Comparison of ENCODE assay signal across 1 cellular context in genomic region chr10:129898701-129899563, GRCh38.
TF ChIP-seq lines count a peak whose summit lies in the region.

No MANE protein-coding gene starts in this region.

TF ChIP-seq in GM23338, 12 proteins besides CTCF, POLR2A, EP300 and RAD21 (continued from another document):
- TF ChIP-seq, protein P1, sequence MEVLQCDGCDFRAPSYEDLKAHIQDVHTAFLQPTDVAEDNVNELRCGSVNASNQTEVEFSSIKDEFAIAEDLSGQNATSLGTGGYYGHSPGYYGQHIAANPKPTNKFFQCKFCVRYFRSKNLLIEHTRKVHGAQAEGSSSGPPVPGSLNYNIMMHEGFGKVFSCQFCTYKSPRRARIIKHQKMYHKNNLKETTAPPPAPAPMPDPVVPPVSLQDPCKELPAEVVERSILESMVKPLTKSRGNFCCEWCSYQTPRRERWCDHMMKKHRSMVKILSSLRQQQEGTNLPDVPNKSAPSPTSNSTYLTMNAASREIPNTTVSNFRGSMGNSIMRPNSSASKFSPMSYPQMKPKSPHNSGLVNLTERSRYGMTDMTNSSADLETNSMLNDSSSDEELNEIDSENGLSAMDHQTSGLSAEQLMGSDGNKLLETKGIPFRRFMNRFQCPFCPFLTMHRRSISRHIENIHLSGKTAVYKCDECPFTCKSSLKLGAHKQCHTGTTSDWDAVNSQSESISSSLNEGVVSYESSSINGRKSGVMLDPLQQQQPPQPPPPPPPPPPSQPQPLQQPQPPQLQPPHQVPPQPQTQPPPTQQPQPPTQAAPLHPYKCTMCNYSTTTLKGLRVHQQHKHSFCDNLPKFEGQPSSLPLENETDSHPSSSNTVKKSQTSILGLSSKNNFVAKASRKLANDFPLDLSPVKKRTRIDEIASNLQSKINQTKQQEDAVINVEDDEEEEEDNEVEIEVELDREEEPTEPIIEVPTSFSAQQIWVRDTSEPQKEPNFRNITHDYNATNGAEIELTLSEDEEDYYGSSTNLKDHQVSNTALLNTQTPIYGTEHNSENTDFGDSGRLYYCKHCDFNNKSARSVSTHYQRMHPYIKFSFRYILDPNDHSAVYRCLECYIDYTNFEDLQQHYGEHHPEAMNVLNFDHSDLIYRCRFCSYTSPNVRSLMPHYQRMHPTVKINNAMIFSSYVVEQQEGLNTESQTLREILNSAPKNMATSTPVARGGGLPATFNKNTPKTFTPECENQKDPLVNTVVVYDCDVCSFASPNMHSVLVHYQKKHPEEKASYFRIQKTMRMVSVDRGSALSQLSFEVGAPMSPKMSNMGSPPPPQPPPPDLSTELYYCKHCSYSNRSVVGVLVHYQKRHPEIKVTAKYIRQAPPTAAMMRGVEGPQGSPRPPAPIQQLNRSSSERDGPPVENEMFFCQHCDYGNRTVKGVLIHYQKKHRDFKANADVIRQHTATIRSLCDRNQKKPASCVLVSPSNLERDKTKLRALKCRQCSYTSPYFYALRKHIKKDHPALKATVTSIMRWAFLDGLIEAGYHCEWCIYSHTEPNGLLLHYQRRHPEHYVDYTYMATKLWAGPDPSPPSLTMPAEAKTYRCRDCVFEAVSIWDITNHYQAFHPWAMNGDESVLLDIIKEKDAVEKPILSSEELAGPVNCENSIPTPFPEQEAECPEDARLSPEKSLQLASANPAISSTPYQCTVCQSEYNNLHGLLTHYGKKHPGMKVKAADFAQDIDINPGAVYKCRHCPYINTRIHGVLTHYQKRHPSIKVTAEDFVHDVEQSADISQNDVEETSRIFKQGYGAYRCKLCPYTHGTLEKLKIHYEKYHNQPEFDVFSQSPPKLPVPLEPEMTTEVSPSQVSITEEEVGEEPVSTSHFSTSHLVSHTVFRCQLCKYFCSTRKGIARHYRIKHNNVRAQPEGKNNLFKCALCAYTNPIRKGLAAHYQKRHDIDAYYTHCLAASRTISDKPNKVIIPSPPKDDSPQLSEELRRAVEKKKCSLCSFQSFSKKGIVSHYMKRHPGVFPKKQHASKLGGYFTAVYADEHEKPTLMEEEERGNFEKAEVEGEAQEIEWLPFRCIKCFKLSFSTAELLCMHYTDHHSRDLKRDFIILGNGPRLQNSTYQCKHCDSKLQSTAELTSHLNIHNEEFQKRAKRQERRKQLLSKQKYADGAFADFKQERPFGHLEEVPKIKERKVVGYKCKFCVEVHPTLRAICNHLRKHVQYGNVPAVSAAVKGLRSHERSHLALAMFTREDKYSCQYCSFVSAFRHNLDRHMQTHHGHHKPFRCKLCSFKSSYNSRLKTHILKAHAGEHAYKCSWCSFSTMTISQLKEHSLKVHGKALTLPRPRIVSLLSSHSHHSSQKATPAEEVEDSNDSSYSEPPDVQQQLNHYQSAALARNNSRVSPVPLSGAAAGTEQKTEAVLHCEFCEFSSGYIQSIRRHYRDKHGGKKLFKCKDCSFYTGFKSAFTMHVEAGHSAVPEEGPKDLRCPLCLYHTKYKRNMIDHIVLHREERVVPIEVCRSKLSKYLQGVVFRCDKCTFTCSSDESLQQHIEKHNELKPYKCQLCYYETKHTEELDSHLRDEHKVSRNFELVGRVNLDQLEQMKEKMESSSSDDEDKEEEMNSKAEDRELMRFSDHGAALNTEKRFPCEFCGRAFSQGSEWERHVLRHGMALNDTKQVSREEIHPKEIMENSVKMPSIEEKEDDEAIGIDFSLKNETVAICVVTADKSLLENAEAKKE (CRISPR knock-in tag; IDR thresholded peaks at IDR 0.05) = no peak
